27 cellular contexts compared by ENCODE assay signal in genomic region chr2:167764772-167765341, GRCh38.
"Had no signal": no experiment of that assay in that cellular context is flagged by ENCODE, and none has a peak within 500 bp of the region (broad histone marks: within the 10 kb centered on the region; RNA-seq: fewer than 3 reads in every experiment).

No MANE protein-coding gene starts in this region.

- H3K4me3 ChIP-seq: ascending aorta, esophagus muscularis mucosa, ovary, sigmoid colon, thoracic aorta, uterus had no signal

- H3K27ac ChIP-seq: ascending aorta, esophagus muscularis mucosa, ovary, sigmoid colon, thoracic aorta, uterus, VCaP had no signal

- H3K4me1 ChIP-seq: ascending aorta, esophagus muscularis mucosa, sigmoid colon, uterus had no signal

- H3K36me3 ChIP-seq: ascending aorta, esophagus muscularis mucosa, ovary, sigmoid colon, thoracic aorta, uterus had no signal

- DNase-seq: activated CD4-positive, alpha-beta T cell treated with anti-CD3 and anti-CD28 coated beads for 48 hours; activated CD4-positive, alpha-beta T cell treated with anti-CD3 and anti-CD28 coated beads, Interleukin-2, amount 50 U/mL, for 48 hours; activated CD8-positive, alpha-beta memory T cell treated with anti-CD3 and anti-CD28 coated beads for 24 hours; activated effector memory CD4-positive, alpha-beta T cell treated with anti-CD3 and anti-CD28 coated beads, Interleukin-2, amount 50 U/mL, for 16 hours; activated naive CD4-positive, alpha-beta T cell treated with anti-CD3 and anti-CD28 coated beads, Interleukin-2, amount 10 ng/mL, durations not matched to agents 7 days and 5 days; activated naive CD8-positive, alpha-beta T cell treated with anti-CD3 and anti-CD28 coated beads, Interleukin-2, amount 10 ng/mL, durations not matched to agents 7 days and 5 days; caudate nucleus; cortex of kidney; endodermal cell; foreskin melanocyte; islet precursor cell; left cardiac atrium; midbrain; naive thymus-derived CD4-positive, alpha-beta T cell; ovary; retina; sigmoid colon; small intestine; stimulated activated CD4-positive, alpha-beta T cell treated with anti-CD3 and anti-CD28 coated beads, Interleukin-4, amount 100 ng/mL, for 24 hours; T-helper 9 cell; uterus had no signal

- H3K27me3 ChIP-seq: ascending aorta, esophagus muscularis mucosa, ovary, sigmoid colon, uterus had no signal

- H3K9me3 ChIP-seq: ovary, uterus had no signal

- ATAC-seq: activated CD4-positive, CD25-positive, alpha-beta regulatory T cell treated with anti-CD3 and anti-CD28 coated beads, Interleukin-2, amount 50 U/mL, for 24 hours; left cardiac atrium; naive thymus-derived CD4-positive, alpha-beta T cell; stimulated activated effector memory CD8-positive, alpha-beta T cell treated with anti-CD3 and anti-CD28 coated beads, Interleukin-12 subunit alpha, Interleukin-12 subunit beta, amount 100 ng/mL, for 72 hours had no signal
